1 cellular context compared by ENCODE assay signal in the genomic region with DNA sequence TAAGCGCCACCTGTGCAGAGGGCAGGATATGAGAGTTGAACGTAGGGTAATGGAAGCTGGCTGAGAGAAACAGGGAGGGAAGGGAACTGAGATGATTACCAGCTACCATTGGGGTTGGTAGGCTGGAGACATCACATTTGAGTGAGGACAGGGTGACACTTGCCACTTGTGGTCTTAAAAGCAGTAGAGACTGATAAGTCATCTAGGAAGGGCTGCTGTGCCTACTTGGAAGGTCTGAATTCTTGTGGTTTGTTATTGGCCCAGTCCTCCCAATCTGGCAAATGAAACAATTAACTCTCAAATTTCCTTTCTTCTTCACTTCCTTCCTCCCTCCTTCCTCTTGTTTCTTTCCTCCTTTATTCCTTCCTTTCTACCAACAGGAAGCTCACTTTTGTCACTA.
TF ChIP-seq lines count a peak whose summit lies in the region.

No MANE protein-coding gene starts in this region.

TF ChIP-seq in K562, 482 proteins besides CTCF, POLR2A, EP300 and RAD21 (continued from another document):
- 0 out of 2 replicates have a peak, but pooled peaks have one; percentile 34 for TF ChIP-seq ZNF512 (tag; IDR thresholded peaks at IDR 0.05)
- no peak for TF ChIP-seq KLF1 (tag; IDR thresholded peaks at IDR 0.05)
- TF ChIP-seq TCF7 (IDR thresholded peaks at IDR 0.05; ENCODE audit: borderline replicate concordance), result no peak
- TF ChIP-seq ZBED1 (IDR thresholded peaks at IDR 0.05), result no peak
- TF ChIP-seq, protein P1, sequence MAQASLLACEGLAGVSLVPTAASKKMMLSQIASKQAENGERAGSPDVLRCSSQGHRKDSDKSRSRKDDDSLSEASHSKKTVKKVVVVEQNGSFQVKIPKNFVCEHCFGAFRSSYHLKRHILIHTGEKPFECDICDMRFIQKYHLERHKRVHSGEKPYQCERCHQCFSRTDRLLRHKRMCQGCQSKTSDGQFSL (CRISPR knock-in tag; IDR thresholded peaks at IDR 0.05), result no peak
- TF ChIP-seq, protein P1 (tag; IDR thresholded peaks at IDR 0.05), result no peak
- TF ChIP-seq U2AF1 (optimal IDR thresholded peaks at IDR 0.05; ENCODE audit: low read depth, low read length), result no peak
- TF ChIP-seq CC2D1A (IDR thresholded peaks at IDR 0.05), result no peak
- TF ChIP-seq MEF2A (IDR thresholded peaks at IDR 0.05; ENCODE audit: control insufficient read depth, low read depth, low read length), result no peak
- TF ChIP-seq, protein P2, sequence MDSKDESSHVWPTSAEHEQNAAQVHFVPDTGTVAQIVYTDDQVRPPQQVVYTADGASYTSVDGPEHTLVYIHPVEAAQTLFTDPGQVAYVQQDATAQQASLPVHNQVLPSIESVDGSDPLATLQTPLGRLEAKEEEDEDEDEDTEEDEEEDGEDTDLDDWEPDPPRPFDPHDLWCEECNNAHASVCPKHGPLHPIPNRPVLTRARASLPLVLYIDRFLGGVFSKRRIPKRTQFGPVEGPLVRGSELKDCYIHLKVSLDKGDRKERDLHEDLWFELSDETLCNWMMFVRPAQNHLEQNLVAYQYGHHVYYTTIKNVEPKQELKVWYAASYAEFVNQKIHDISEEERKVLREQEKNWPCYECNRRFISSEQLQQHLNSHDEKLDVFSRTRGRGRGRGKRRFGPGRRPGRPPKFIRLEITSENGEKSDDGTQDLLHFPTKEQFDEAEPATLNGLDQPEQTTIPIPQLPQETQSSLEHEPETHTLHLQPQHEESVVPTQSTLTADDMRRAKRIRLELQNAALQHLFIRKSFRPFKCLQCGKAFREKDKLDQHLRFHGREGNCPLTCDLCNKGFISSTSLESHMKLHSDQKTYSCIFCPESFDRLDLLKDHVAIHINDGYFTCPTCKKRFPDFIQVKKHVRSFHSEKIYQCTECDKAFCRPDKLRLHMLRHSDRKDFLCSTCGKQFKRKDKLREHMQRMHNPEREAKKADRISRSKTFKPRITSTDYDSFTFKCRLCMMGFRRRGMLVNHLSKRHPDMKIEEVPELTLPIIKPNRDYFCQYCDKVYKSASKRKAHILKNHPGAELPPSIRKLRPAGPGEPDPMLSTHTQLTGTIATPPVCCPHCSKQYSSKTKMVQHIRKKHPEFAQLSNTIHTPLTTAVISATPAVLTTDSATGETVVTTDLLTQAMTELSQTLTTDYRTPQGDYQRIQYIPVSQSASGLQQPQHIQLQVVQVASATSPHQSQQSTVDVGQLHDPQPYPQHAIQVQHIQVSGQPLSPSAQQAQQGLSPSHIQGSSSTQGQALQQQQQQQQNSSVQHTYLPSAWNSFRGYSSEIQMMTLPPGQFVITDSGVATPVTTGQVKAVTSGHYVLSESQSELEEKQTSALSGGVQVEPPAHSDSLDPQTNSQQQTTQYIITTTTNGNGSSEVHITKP (IDR thresholded peaks at IDR 0.05; ENCODE audit: partially characterized antibody), result no peak
- no peak for TF ChIP-seq POLR2G (IDR thresholded peaks at IDR 0.05; ENCODE audit: low read depth, low read length)
- TF ChIP-seq HMGXB4 (CRISPR knock-in tag; IDR thresholded peaks at IDR 0.05), result no peak
- TF ChIP-seq ZNF212 (CRISPR knock-in tag; IDR thresholded peaks at IDR 0.05), result no peak
- no peak for TF ChIP-seq GMEB1 (CRISPR knock-in tag; IDR thresholded peaks at IDR 0.05)
- no peak for TF ChIP-seq TOE1 (IDR thresholded peaks at IDR 0.05; ENCODE audit: borderline replicate concordance)
- no peak for TF ChIP-seq TOE1 (CRISPR knock-in tag; IDR thresholded peaks at IDR 0.05; ENCODE audit: borderline replicate concordance, low read depth)
- TF ChIP-seq MEIS2 (IDR thresholded peaks at IDR 0.05; ENCODE audit: partially characterized antibody), result peak; percentile 45
- 0 out of 2 replicates have a peak, but pooled peaks have one; percentile 41 for TF ChIP-seq PKNOX1 (IDR thresholded peaks at IDR 0.05)
